In genomic region chr4:79585834-79586233, GRCh38 we compare ENCODE assay signal across 22 cellular contexts.
"Had no signal": no experiment of that assay in that cellular context is flagged by ENCODE, and none has a peak within 500 bp of the region (broad histone marks: within the 10 kb centered on the region; RNA-seq: fewer than 3 reads in every experiment).

No MANE protein-coding gene starts in this region.

- H3K27ac Mint-ChIP-seq: activated CD4-positive, alpha-beta memory T cell treated with anti-CD3 and anti-CD28 coated beads for 36 hours; activated naive CD4-positive, alpha-beta T cell treated with anti-CD3 and anti-CD28 coated beads for 36 hours; activated naive CD8-positive, alpha-beta T cell treated with anti-CD3 and anti-CD28 coated beads, Interleukin-2, amount 10 ng/mL, durations not matched to agents 7 days and 5 days; memory B cell; nephron progenitor cell; stimulated activated memory B cell treated with anti-CD40 and anti-IgM and Interleukin-4, amounts not matched to agents 10 μg/mL and 1 μg/mL and 100 μg/mL, for 72 hours; T-helper 17 cell; type B pancreatic cell had no signal

- H3K4me1 Mint-ChIP-seq: activated naive CD8-positive, alpha-beta T cell treated with anti-CD3 and anti-CD28 coated beads, Interleukin-2, amount 10 ng/mL, durations not matched to agents 7 days and 5 days; memory B cell; nephron progenitor cell; stimulated activated memory B cell treated with anti-CD40 and anti-IgM and Interleukin-4, amounts not matched to agents 10 μg/mL and 1 μg/mL and 100 μg/mL, for 72 hours; T-helper 17 cell had no signal

- H3K36me3 Mint-ChIP-seq: activated CD4-positive, alpha-beta memory T cell treated with anti-CD3 and anti-CD28 coated beads for 36 hours; activated naive CD8-positive, alpha-beta T cell treated with anti-CD3 and anti-CD28 coated beads, Interleukin-2, amount 10 ng/mL, durations not matched to agents 7 days and 5 days; stimulated activated memory B cell treated with anti-CD40 and anti-IgM and Interleukin-4, amounts not matched to agents 10 μg/mL and 1 μg/mL and 100 μg/mL, for 72 hours; type B pancreatic cell had no signal

- H3K4me3 ChIP-seq: stomach, vagina had no signal

- ATAC-seq: left colon; sciatic nerve; stimulated activated memory B cell treated with anti-CD40 and anti-IgM and Interleukin-4, amounts not matched to agents 10 μg/mL and 1 μg/mL and 100 μg/mL, for 72 hours; T-helper 17 cell had no signal

- H3K9me3 ChIP-seq: stomach, vagina had no signal

- H3K4me3 Mint-ChIP-seq: activated CD4-positive, alpha-beta memory T cell treated with anti-CD3 and anti-CD28 coated beads for 36 hours; activated naive CD4-positive, alpha-beta T cell treated with anti-CD3 and anti-CD28 coated beads for 36 hours; activated naive CD8-positive, alpha-beta T cell treated with anti-CD3 and anti-CD28 coated beads, Interleukin-2, amount 10 ng/mL, durations not matched to agents 7 days and 5 days; memory B cell; nephron progenitor cell; stimulated activated memory B cell treated with anti-CD40 and anti-IgM and Interleukin-4, amounts not matched to agents 10 μg/mL and 1 μg/mL and 100 μg/mL, for 72 hours; T-helper 17 cell; type B pancreatic cell had no signal

- H3K27me3 Mint-ChIP-seq: activated naive CD8-positive, alpha-beta T cell treated with anti-CD3 and anti-CD28 coated beads, Interleukin-2, amount 10 ng/mL, durations not matched to agents 7 days and 5 days; memory B cell; stimulated activated memory B cell treated with anti-CD40 and anti-IgM and Interleukin-4, amounts not matched to agents 10 μg/mL and 1 μg/mL and 100 μg/mL, for 72 hours; type B pancreatic cell had no signal

- H3K36me3 ChIP-seq: stomach, vagina had no signal

- DNase-seq: activated CD4-positive, alpha-beta memory T cell treated with anti-CD3 and anti-CD28 coated beads for 36 hours; activated CD4-positive, alpha-beta T cell treated with anti-CD3 and anti-CD28 coated beads for 48 hours; activated naive CD4-positive, alpha-beta T cell treated with anti-CD3 and anti-CD28 coated beads for 36 hours; activated naive CD8-positive, alpha-beta T cell treated with anti-CD3 and anti-CD28 coated beads, Interleukin-2, amount 10 ng/mL, durations not matched to agents 7 days and 5 days; activated T-cell treated with anti-CD3 and anti-CD28 coated beads, Interleukin-2, amount 50 U/mL, for 48 hours; amniotic stem cell; cerebellar nuclear complex; cortex of kidney; left colon; nephron progenitor cell; occipital lobe; posterior cingulate gyrus; small intestine; stimulated activated CD4-positive, alpha-beta T cell treated with anti-CD3 and anti-CD28 coated beads, Interleukin-2, amount 100 ng/mL, for 24 hours; stomach; T-helper 17 cell had no signal

- H3K27ac ChIP-seq: epithelial cell of prostate, vagina had no signal

- H3K27me3 ChIP-seq: stomach, vagina had no signal

- H3K9me3 Mint-ChIP-seq: memory B cell; stimulated activated memory B cell treated with anti-CD40 and anti-IgM and Interleukin-4, amounts not matched to agents 10 μg/mL and 1 μg/mL and 100 μg/mL, for 72 hours; type B pancreatic cell had no signal
